ENCODE assay signal across 9 cellular contexts in the genomic region with DNA sequence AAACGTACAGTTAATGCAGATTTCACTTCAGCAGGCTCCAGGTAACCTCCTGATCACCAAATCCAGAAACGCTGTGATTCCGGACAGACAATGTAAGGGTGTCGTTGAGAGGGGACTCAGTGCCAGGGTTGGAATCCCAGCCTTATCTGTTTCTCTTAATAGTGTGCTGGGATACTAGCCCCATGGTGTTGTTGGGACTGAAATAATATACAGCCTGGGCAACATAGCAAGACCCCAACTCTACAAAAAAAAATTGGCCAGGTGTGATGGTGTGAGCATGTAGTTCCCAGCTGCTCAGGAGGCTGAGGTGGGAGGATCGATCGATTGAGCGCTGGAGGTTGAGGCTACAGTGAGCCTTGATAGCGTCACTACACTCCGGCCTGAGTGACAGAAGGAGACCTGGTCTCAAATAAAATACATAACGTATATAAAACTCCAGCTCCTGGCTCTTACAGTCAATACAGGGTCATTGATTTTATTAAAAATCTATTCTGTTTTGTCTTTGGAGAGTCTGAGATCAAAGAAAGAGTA. TPM values are rescaled to one million over a fixed set of nuclear protein-coding genes. Genes with fewer than 3 reads are reported as not detected.
DNase-seq lines count a peak whose midpoint lies in the region; ATAC-seq and TF ChIP-seq lines count a peak whose summit lies in the region.
"Had no signal": no experiment of that assay in that cellular context is flagged by ENCODE, and none has a peak within 500 bp of the region (broad histone marks: within the 10 kb centered on the region; RNA-seq: fewer than 3 reads in every experiment).

No MANE protein-coding gene starts in this region.

- H3K4me2 ChIP-seq in PC-3 (ENCODE audit: low read length): peak overlapping the region; percentile 93

- CTCF ChIA-PET in CD4-positive, alpha-beta memory T cell (lab: Charles Lee; ENCODE audit: partially characterized antibody): interaction anchor here (1.2 to 7.1 kb wide), 4 partner anchors 14 to 240 kb away, joined by 3 to 59 read pairs (median 39); a partner anchor contains a TSS
- CTCF ChIA-PET in PC-3 (lab: Charles Lee): no interaction called here

- H2AFZ ChIP-seq in PC-3 (ENCODE audit: low read length): 0 out of 2 replicates have a peak overlapping the region, but pooled peaks have one; percentile 99

- peaks cover 20 to 39% of the 10 kb centered on the region in 2 donors for H3K36me3 Mint-ChIP-seq in CD4-positive, alpha-beta memory T cell
- H3K36me3 Mint-ChIP-seq in osteocyte (ENCODE audit: unreplicated experiment): peaks cover 24% of the 10 kb centered on the region

- no peak for ATAC-seq in PC-3

- no peaks in the 10 kb centered on the region for H3F3A ChIP-seq in PC-3 (ENCODE audit: low read length, unreplicated experiment)

- intact Hi-C loops in CD4-positive, alpha-beta memory T cell (cut with micrococcal nuclease): loop anchor here (2.0 to 5.0 kb wide), 3 partner anchors 45 to 1530 kb away; a partner anchor contains a TSS
- intact Hi-C loops in PC-3 (cut with micrococcal nuclease): loop anchor here (2.0 to 5.0 kb wide), 2 partner anchors 32 to 75 kb away; a partner anchor contains a TSS

- H3K36me3 ChIP-seq in CD4-positive, alpha-beta memory T cell (ENCODE audit: insufficient read depth, low read length): peaks cover 4% of the 10 kb centered on the region
- peaks cover 22% of the 10 kb centered on the region for H3K36me3 ChIP-seq in PC-3 (ENCODE audit: low read depth, low read length)

- in situ Hi-C loops in GM13977 (cut with MboI; ENCODE audit: low pct_unique_long_range_greater_than_20kb, low sequenced_read_pairs, unreplicated experiment): no loop called here

- no peaks in the 10 kb centered on the region for H3K27me3 ChIP-seq in CD4-positive, alpha-beta memory T cell (ENCODE audit: insufficient read depth, low read length)
- H3K27me3 ChIP-seq in PC-3 (ENCODE audit: low read length): no peaks in the 10 kb centered on the region

- POLR2A ChIA-PET in CD4-positive, alpha-beta memory T cell (lab: Charles Lee; ENCODE audit: partially characterized antibody): interaction anchor here (0.6 to 3.4 kb wide), 5 partner anchors 16 to 240 kb away, joined by 3 to 28 read pairs (median 14); a partner anchor contains a TSS
- POLR2A ChIA-PET in PC-3 (lab: Charles Lee; ENCODE audit: unreplicated experiment): interaction anchor here (0.6 kb wide), 1 partner anchor 78 kb away, joined by 3 read pairs; no protein-coding TSS in a partner anchor

- peak overlapping the region; percentile 88 to 97 (median 93) for H3K27ac Mint-ChIP-seq in CD4-positive, alpha-beta memory T cell
- peak overlapping the region; percentile 79 for H3K27ac Mint-ChIP-seq in osteocyte (ENCODE audit: unreplicated experiment)

- TF ChIP-seq CTCF in PC-3 (conservative IDR thresholded peaks at IDR 0.05; ENCODE audit: low read depth, low read length): no peak
- TF ChIP-seq CTCF in epithelial cell of esophagus (IDR thresholded peaks at IDR 0.05; ENCODE audit: insufficient read depth, low read depth, low read length, missing control alignments): no peak
- TF ChIP-seq CTCF in osteocyte (IDR thresholded peaks at IDR 0.05): no peak
- TF ChIP-seq CTCF in GM13977 (IDR thresholded peaks at IDR 0.05; ENCODE audit: extremely low read depth, insufficient read depth, missing control alignments): no peak

- H3K9me3 Mint-ChIP-seq in CD4-positive, alpha-beta memory T cell: no peaks in the 10 kb centered on the region
- no peaks in the 10 kb centered on the region for H3K9me3 Mint-ChIP-seq in osteocyte (ENCODE audit: unreplicated experiment)

- no peaks in the 10 kb centered on the region for H3K9me3 ChIP-seq in CD4-positive, alpha-beta memory T cell (ENCODE audit: control insufficient read depth in 1 of 2, low read length in 2 of 2)
- H3K9me3 ChIP-seq in PC-3 (ENCODE audit: low read length): no peaks in the 10 kb centered on the region
- H3K9me3 ChIP-seq: mucosa of descending colon had no signal

- peak overlapping the region; percentile 89 to 98 (median 95) for H3K4me3 Mint-ChIP-seq in CD4-positive, alpha-beta memory T cell
- peak overlapping the region; percentile 97 for H3K4me3 Mint-ChIP-seq in osteocyte (ENCODE audit: unreplicated experiment)

- H4K20me1 ChIP-seq in PC-3 (ENCODE audit: low read length): peaks cover 14% of the 10 kb centered on the region; the same call in 1 of the 2 replicates

- H3K27ac ChIP-seq in CD4-positive, alpha-beta memory T cell (ENCODE audit: low read depth, low read length): peak overlapping the region; percentile 67
- no peak overlapping the region for H3K27ac ChIP-seq in PC-3 (ENCODE audit: low read length)

- TSS peak; percentile 71 for BruUV-seq in PC-3 (replicated peaks; lab: Mats Ljungman, UMichigan)

- peaks cover 17 to 43% (median 22%) of the 10 kb centered on the region in 4 donors for H3K4me1 Mint-ChIP-seq in CD4-positive, alpha-beta memory T cell
- H3K4me1 Mint-ChIP-seq in osteocyte (ENCODE audit: unreplicated experiment): peaks cover 41% of the 10 kb centered on the region

- no peaks in the 10 kb centered on the region for H3K9me2 ChIP-seq in PC-3 (replicated peaks; ENCODE audit: low read length)

- no peak for DNase-seq in CD4-positive, alpha-beta memory T cell
- DNase-seq in PC-3 (no peak), epithelial cell of esophagus (ENCODE audit: low read depth) (no peak), osteocyte (ENCODE audit: extremely low spot score, unreplicated experiment) (no peak), GM13977 (ENCODE audit: low spot score) (no peak), KG1 (lab: John Stamatoyannopoulos, UW) (no peak), NCI-H1105 (lab: John Stamatoyannopoulos, UW) (no peak)
- DNase-seq in stimulated activated CD4-positive, alpha-beta T cell treated with anti-CD3 and anti-CD28 coated beads, Interleukin-4, amount 100 ng/mL, for 24 hours: no peak

- peaks cover 46% of the 10 kb centered on the region for H3K79me2 ChIP-seq in PC-3 (ENCODE audit: low read length)

- peak overlapping the region; percentile 61 to 86 for H3K4me3 ChIP-seq in CD4-positive, alpha-beta memory T cell (ENCODE audit: low read length in 2 of 2)
- H3K4me3 ChIP-seq in PC-3 (ENCODE audit: low read length): peak overlapping the region; percentile 97
- peak overlapping the region; percentile 87 for H3K4me3 ChIP-seq in epithelial cell of esophagus (ENCODE audit: low read length)

- H3K27me3 Mint-ChIP-seq in CD4-positive, alpha-beta memory T cell: no peaks in the 10 kb centered on the region
- H3K27me3 Mint-ChIP-seq in osteocyte (ENCODE audit: unreplicated experiment): no peaks in the 10 kb centered on the region

- H3K4me1 ChIP-seq in CD4-positive, alpha-beta memory T cell (ENCODE audit: insufficient read depth, low read length): peaks cover 22% of the 10 kb centered on the region
- peaks cover 19% of the 10 kb centered on the region for H3K4me1 ChIP-seq in PC-3 (ENCODE audit: insufficient read depth, low read length)

- H3K9ac ChIP-seq in PC-3 (ENCODE audit: low read length): peak overlapping the region; percentile 94

RNA-seq across cellular contexts. Expression of a gene that starts 1.3 kb away (rescaled TPM):
- 10 to 100 TPM; 95.9 to 99.1 TPM for total RNA-seq in CD4-positive, alpha-beta memory T cell
- polyA plus RNA-seq in CD4-positive, alpha-beta memory T cell: 100 to 1,000 TPM; 353 to 422 TPM
- 313 and 368 TPM in 2 replicates for total RNA-seq in PC-3 (2014; rRNA removed)
- 216 and 221 TPM in 2 replicates for total RNA-seq in osteocyte

RNA-seq across cellular contexts. Expression of a gene that starts 33.4 kb away (rescaled TPM):
- total RNA-seq in CD4-positive, alpha-beta memory T cell: 1 to 10 TPM; 4.8 to 5.1 TPM
- polyA plus RNA-seq in CD4-positive, alpha-beta memory T cell: 1 to 10 TPM in 1 of 2 donors, not detected in 1; 1.5 TPM
- total RNA-seq in PC-3 (2014; rRNA removed): 60.8 and 68.8 TPM in 2 replicates
- 20.7 and 21.7 TPM in 2 replicates for total RNA-seq in osteocyte
